ENCODE assay signal across 26 cellular contexts in the genomic region with DNA sequence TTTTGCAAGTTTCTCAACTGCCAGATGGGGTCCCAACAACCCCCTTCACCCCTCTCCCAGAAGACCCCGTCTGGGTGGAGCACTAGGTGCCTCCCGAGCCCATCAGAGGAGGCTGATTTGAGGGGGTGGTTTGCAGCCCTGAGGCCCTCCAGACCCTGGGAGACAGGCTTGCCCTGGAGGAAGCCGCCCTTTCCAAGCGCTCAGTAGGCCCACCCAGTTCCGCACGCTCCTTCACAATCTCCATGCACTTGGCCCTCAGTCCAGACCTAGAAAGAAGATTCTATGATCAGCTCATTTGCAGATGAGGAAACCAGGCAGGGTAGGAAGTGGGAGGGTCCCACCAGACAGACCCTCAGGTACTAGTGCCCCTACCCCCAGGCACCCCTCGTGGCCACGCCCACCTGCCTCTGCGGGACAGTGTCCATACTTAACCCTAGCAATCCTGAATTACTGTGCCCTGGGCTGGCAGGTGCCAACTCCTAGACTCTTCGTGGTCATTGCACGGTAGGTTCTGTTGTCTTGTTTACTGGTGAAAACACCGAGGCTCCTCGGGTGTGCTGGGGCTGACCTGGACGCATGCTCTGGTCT. TPM values are rescaled to one million over a fixed set of nuclear protein-coding genes. Genes with fewer than 3 reads are reported as not detected.
DNase-seq lines count a peak whose midpoint lies in the region; ATAC-seq, FAIRE-seq and TF ChIP-seq lines count a peak whose summit lies in the region.
"Had no signal": no experiment of that assay in that cellular context is flagged by ENCODE, and none has a peak within 500 bp of the region (broad histone marks: within the 10 kb centered on the region; RNA-seq: fewer than 3 reads in every experiment).

No MANE protein-coding gene starts in this region.

- FAIRE-seq in H1 (lab: Jason Lieb, UNC) = no peak
- FAIRE-seq: GM18507, H54, HTR-8/SVneo had no signal

- TF ChIP-seq POLR2A in heart left ventricle (IDR thresholded peaks at IDR 0.05) = no peak
- TF ChIP-seq POLR2A in H1 (IDR thresholded peaks at IDR 0.05; ENCODE audit: control extremely low read depth in 1 of 2, low read depth in 2 of 2, low read length in 2 of 2) = no peak

- H3K56ac ChIP-seq in H1 (replicated peaks; ENCODE audit: insufficient read length, low read depth, low read length) = no peak overlapping the region

- H3K27me3 Mint-ChIP-seq in osteocyte (ENCODE audit: unreplicated experiment) = peaks cover 56% of the 10 kb centered on the region

- intact Hi-C loops in heart left ventricle (cut with DNase I) = no loop called here

- no peaks in the 10 kb centered on the region for H3K79me2 ChIP-seq in H1 (ENCODE audit: control insufficient read depth in 1 of 2, insufficient read depth in 2 of 2, low read length in 2 of 2)

- H3K27ac ChIP-seq in right atrium auricular region (no peak overlapping the region), heart left ventricle (no peak overlapping the region), H1 (ENCODE audit: low read depth, low read length) (no peak overlapping the region)
- H3K27ac ChIP-seq: SJSA1 had no signal

- H3K14ac ChIP-seq in H1 (ENCODE audit: insufficient read length) = no peak overlapping the region

- H2BK20ac ChIP-seq in H1 (ENCODE audit: low read length) = no peak overlapping the region

- no peak for TF ChIP-seq EP300 in H1 (IDR thresholded peaks at IDR 0.05; ENCODE audit: borderline replicate concordance in 1 of 2, low read depth in 2 of 2, low read length in 2 of 2)

- no peak overlapping the region for H2AFZ ChIP-seq in H1 (ENCODE audit: low read length)

- H3K4me3 Mint-ChIP-seq in osteocyte (ENCODE audit: unreplicated experiment) = no peak overlapping the region

- no peak overlapping the region for H2AK5ac ChIP-seq in H1 (ENCODE audit: low read depth, low read length)

- no peak overlapping the region for H4K91ac ChIP-seq in H1 (replicated peaks; ENCODE audit: insufficient read length, low read length)

- H3K4me1 ChIP-seq in right atrium auricular region (no peaks in the 10 kb centered on the region), heart left ventricle (no peaks in the 10 kb centered on the region), H1 (replicated peaks in 1 of 4; ENCODE audit: control insufficient read depth in 3 of 4, insufficient read depth in 4 of 4, low read length in 3 of 4) (peaks cover 0 to 11% (median 6%) of the 10 kb centered on the region in 4 experiments; a peak in 6 of 7 replicates)
- H3K4me1 ChIP-seq: SJSA1 had no signal

- H3K4ac ChIP-seq in H1 (replicated peaks; ENCODE audit: insufficient read length, low read depth, low read length) = no peak overlapping the region

- no peak for ATAC-seq in heart left ventricle
- ATAC-seq in HG02981 (IDR thresholded peaks at IDR 0.05; ENCODE audit: unreplicated experiment) = no peak
- ATAC-seq in HG03378 (IDR thresholded peaks at IDR 0.05; ENCODE audit: unreplicated experiment) = no peak
- ATAC-seq: PC-3 had no signal

- H3K23me2 ChIP-seq in H1 (ENCODE audit: low read depth, low read length) = no peaks in the 10 kb centered on the region

- H3K23ac ChIP-seq in H1 (ENCODE audit: insufficient read length) = no peak overlapping the region

- no peak for TF ChIP-seq RAD21 in H1 (IDR thresholded peaks at IDR 0.05 in 1 of 2, conservative IDR thresholded peaks at IDR 0.05 in 1 of 2; ENCODE audit: low read depth in 2 of 2, low read length in 2 of 2)

- no peaks in the 10 kb centered on the region for H3K79me1 ChIP-seq in H1 (ENCODE audit: low read depth, low read length)

- H3K9me3 ChIP-seq in right atrium auricular region = peaks cover 0 to under 1% of the 10 kb centered on the region in 2 donors
- no peaks in the 10 kb centered on the region for H3K9me3 ChIP-seq in heart left ventricle
- no peaks in the 10 kb centered on the region for H3K9me3 ChIP-seq in H1 (ENCODE audit: insufficient read depth in 2 of 2, low read depth in 1 of 2, low read length in 1 of 2)
- H3K9me3 ChIP-seq: SJSA1 had no signal

- POLR2A ChIA-PET in H1 (lab: Charles Lee; ENCODE audit: partially characterized antibody) = interaction anchor here (0.6 kb wide), 1 partner anchor 71 kb away, joined by 3 read pairs; no protein-coding TSS in a partner anchor

- H3K36me3 Mint-ChIP-seq in osteocyte (ENCODE audit: unreplicated experiment) = no peaks in the 10 kb centered on the region
- H3K36me3 Mint-ChIP-seq: CD4-positive, alpha-beta memory T cell had no signal

- no peak overlapping the region for H3K4me2 ChIP-seq in H1 (ENCODE audit: insufficient read depth in 1 of 2, low read depth in 2 of 2, low read length in 2 of 2)

- H2BK12ac ChIP-seq in H1 (ENCODE audit: low read depth, low read length) = 0 out of 2 replicates have a peak overlapping the region, but pooled peaks have one; percentile 39

- H3K18ac ChIP-seq in H1 (ENCODE audit: extremely low read depth, low read length) = no peak overlapping the region

- TF ChIP-seq CTCF in right atrium auricular region (IDR thresholded peaks at IDR 0.05) (no peak), heart left ventricle (IDR thresholded peaks at IDR 0.05) (no peak), H1 (IDR thresholded peaks at IDR 0.05; ENCODE audit: control extremely low read depth in 1 of 3, insufficient read depth in 1 of 3, low read depth in 1 of 3, low read length in 3 of 3) (no peak), osteocyte (IDR thresholded peaks at IDR 0.05) (no peak)

- 0 out of 2 replicates have a peak overlapping the region, but pooled peaks have one; percentile 46 for H2BK5ac ChIP-seq in H1 (ENCODE audit: low read depth, low read length)

- H3K27me3 ChIP-seq in right atrium auricular region (peaks cover 0 to 3% of the 10 kb centered on the region in 2 donors), heart left ventricle (peaks cover 7 to 90% (median 54%) of the 10 kb centered on the region in 9 donors), H1 (replicated peaks in 1 of 4; ENCODE audit: control insufficient read depth in 3 of 4, extremely low read depth in 1 of 4, insufficient read depth in 3 of 4, low read length in 3 of 4) (peaks cover 2 to 19% (median 12%) of the 10 kb centered on the region in 4 experiments)

- H4K20me1 ChIP-seq in H1 (replicated peaks in 1 of 2; ENCODE audit: control insufficient read depth in 1 of 2, insufficient read depth in 2 of 2, low read length in 2 of 2) = no peaks in the 10 kb centered on the region

- no peaks in the 10 kb centered on the region for H3K9me3 Mint-ChIP-seq in osteocyte (ENCODE audit: unreplicated experiment)

- peak; percentile 38 for DNase-seq in right atrium auricular region (ENCODE audit: low spot score)
- DNase-seq in heart left ventricle = no peak
- DNase-seq in H1 (ENCODE audit: low read depth in 1 of 2, low spot score in 2 of 2) = no peak
- peak; percentile 70 for DNase-seq in osteocyte (ENCODE audit: extremely low spot score, unreplicated experiment)
- no peak for DNase-seq in stimulated activated CD4-positive, alpha-beta T cell treated with anti-CD3 and anti-CD28 coated beads, Interleukin-4, amount 100 ng/mL, for 4 hours
- DNase-seq: C1 segment of cervical spinal cord; CD4-positive, alpha-beta memory T cell; COR-L47; DMS53; KG1; MM.1S; NCI-H2029; NCI-H446; NCI-H524 treated with DMSO at 0.1 percent for 48 hours; NCI-H774; PC-3; Right ventricle myocardium superior had no signal

- H4K8ac ChIP-seq in H1 (ENCODE audit: extremely low read depth, insufficient read depth, low read length) = no peak overlapping the region; the same call in 1 of the 2 replicates

- peaks cover 4% of the 10 kb centered on the region for H3K4me1 Mint-ChIP-seq in osteocyte (ENCODE audit: unreplicated experiment)

- no peak overlapping the region for H2BK120ac ChIP-seq in H1 (replicated peaks; ENCODE audit: low read depth, low read length)

- H3K36me3 ChIP-seq in right atrium auricular region (no peaks in the 10 kb centered on the region), heart left ventricle (no peaks in the 10 kb centered on the region), H1 (ENCODE audit: control insufficient read depth in 2 of 4, insufficient read depth in 4 of 4, low read length in 3 of 4) (no peaks in the 10 kb centered on the region)
- H3K36me3 ChIP-seq: SJSA1 had no signal

- peak overlapping the region; percentile 84; the same call in 1 of the 2 replicates for H2BK15ac ChIP-seq in H1 (ENCODE audit: low read length)

- CTCF ChIA-PET in H1 (lab: Charles Lee; ENCODE audit: partially characterized antibody) = interaction anchor here (0.5 to 3.4 kb wide), 7 partner anchors 14 to 323 kb away, joined by 3 to 9 read pairs (median 4); no protein-coding TSS in a partner anchor

- H3K27ac Mint-ChIP-seq in osteocyte (ENCODE audit: unreplicated experiment) = no peak overlapping the region
- H3K27ac Mint-ChIP-seq: CD4-positive, alpha-beta memory T cell had no signal

- WGBS in heart left ventricle, 4 donors = 68 to 78% (median 72%) methylated on average over 13 to 14 of the region's 14 CpGs
- 82% methylated on average over 14 of the region's 14 CpGs; no CpG with 5 or more reads in 1 of the 2 experiments for WGBS in H1 (ENCODE audit: extremely low coverage in 1 of 2, insufficient coverage in 1 of 2, insufficient read length in 1 of 2, insufficient replicate concordance in 2 of 2, low coverage in 1 of 2, low lambda C conversion rate in 2 of 2, missing lambda C conversion rate in 1 of 2), 2 experiments

- no peak overlapping the region for H3K9ac ChIP-seq in H1 (replicated peaks in 1 of 4; ENCODE audit: extremely low read depth in 1 of 4, low read depth in 3 of 4, low read length in 3 of 4)

- H4K5ac ChIP-seq in H1 (ENCODE audit: insufficient read length, low read depth, low read length) = no peak overlapping the region

- H3K4me3 ChIP-seq in right atrium auricular region (no peak overlapping the region), heart left ventricle (no peak overlapping the region), H1 (ENCODE audit: extremely low read depth in 1 of 4, insufficient read depth in 2 of 4, low read depth in 3 of 4, low read length in 4 of 4) (no peak overlapping the region)
- H3K4me3 ChIP-seq: SJSA1 had no signal

RNA-seq across cellular contexts. Expression of a gene that starts 22.3 kb away (rescaled TPM):
- not detected for total RNA-seq in right atrium auricular region
- not detected for total RNA-seq in heart left ventricle
- not detected for polyA plus RNA-seq in heart left ventricle
- total RNA-seq in H1 (2021; fragmentation: NEBNext Ultra II Directional; extraction: Animal tissue kit (Norgen Biotek cat#: 25700)) = not detected in 2 replicates
- polyA plus RNA-seq in H1 (2011; rRNA removed) = not detected in 2 replicates
- not detected for polyA plus RNA-seq in H1 (2011; cell fraction: cytosol; rRNA removed)
- not detected for polyA plus RNA-seq in H1 (2011; cell fraction: nucleus; rRNA removed)
- polyA plus RNA-seq in H1 (2012, experiment 1 of 2) = not detected in 4 replicates
- polyA plus RNA-seq in H1 (2012, experiment 2 of 2) = not detected
- polyA plus RNA-seq in H1 (2013, experiment 1 of 2) = not detected
- polyA plus RNA-seq in H1 (2013, experiment 2 of 2) = not detected
- polyA minus RNA-seq in H1 (2011; rRNA and poly(A)+ RNA removed) = not detected in 2 replicates
- not detected for polyA minus RNA-seq in H1 (2011; cell fraction: cytosol; rRNA and poly(A)+ RNA removed)
- not detected for polyA minus RNA-seq in H1 (2011; cell fraction: nucleus; rRNA and poly(A)+ RNA removed)
- not detected in 2 replicates for total RNA-seq in osteocyte
- total RNA-seq: A673; CD4-positive, alpha-beta memory T cell; Daoy; G401; PC-3; Right ventricle myocardium superior; SJSA1 had no signal
- polyA plus RNA-seq: CD4-positive, alpha-beta memory T cell had no signal

RNA-seq across cellular contexts. Expression of a gene that starts 38.7 kb away (rescaled TPM):
- total RNA-seq in right atrium auricular region = not detected
- total RNA-seq in heart left ventricle = not detected
- polyA plus RNA-seq in heart left ventricle = not detected
- not detected in 2 replicates for total RNA-seq in H1 (2021; fragmentation: NEBNext Ultra II Directional; extraction: Animal tissue kit (Norgen Biotek cat#: 25700))
- polyA plus RNA-seq in H1 (2011; rRNA removed) = not detected in 2 replicates
- not detected for polyA plus RNA-seq in H1 (2011; cell fraction: cytosol; rRNA removed)
- polyA plus RNA-seq in H1 (2011; cell fraction: nucleus; rRNA removed) = not detected
- not detected in 4 replicates for polyA plus RNA-seq in H1 (2012, experiment 1 of 2)
- not detected for polyA plus RNA-seq in H1 (2012, experiment 2 of 2)
- not detected for polyA plus RNA-seq in H1 (2013, experiment 1 of 2)
- not detected for polyA plus RNA-seq in H1 (2013, experiment 2 of 2)
- not detected in 2 replicates for polyA minus RNA-seq in H1 (2011; rRNA and poly(A)+ RNA removed)
- polyA minus RNA-seq in H1 (2011; cell fraction: cytosol; rRNA and poly(A)+ RNA removed) = not detected
- not detected for polyA minus RNA-seq in H1 (2011; cell fraction: nucleus; rRNA and poly(A)+ RNA removed)
- total RNA-seq in osteocyte = not detected in 2 replicates
- total RNA-seq: A673; CD4-positive, alpha-beta memory T cell; Daoy; G401; PC-3; Right ventricle myocardium superior; SJSA1 had no signal
- polyA plus RNA-seq: CD4-positive, alpha-beta memory T cell had no signal

Comparison
In these comparisons a context has a peak if more than half of its experiments do, and no peak if none do; other contexts are left out.
1. DNase-seq: peak in right atrium auricular region (single experiment) and osteocyte (single experiment); none in heart left ventricle (0 of 5), H1 (0 of 2) and stimulated activated CD4-positive, alpha-beta T cell treated with anti-CD3 and anti-CD28 coated beads, Interleukin-4, amount 100 ng/mL, for 4 hours (0 of 2).